26 cellular contexts compared by ENCODE assay signal in genomic region chr1:180033387-180033786, GRCh38.
"Had no signal": no experiment of that assay in that cellular context is flagged by ENCODE, and none has a peak within 500 bp of the region (broad histone marks: within the 10 kb centered on the region; RNA-seq: fewer than 3 reads in every experiment).

No MANE protein-coding gene starts in this region.

- ATAC-seq: activated CD8-positive, alpha-beta T cell treated with anti-CD3 and anti-CD28 coated beads for 36 hours; activated naive CD8-positive, alpha-beta T cell treated with anti-CD3 and anti-CD28 coated beads, Interleukin-2, amount 50 U/mL, for 24 hours; gastrocnemius medialis; left ventricle myocardium superior; naive thymus-derived CD8-positive, alpha-beta T cell; right cardiac atrium had no signal

- FAIRE-seq: bronchial epithelial cell, colon, urothelium cell line had no signal

- H3K79me2 ChIP-seq: hepatocyte had no signal

- H3K4me2 ChIP-seq: hepatocyte had no signal

- H3K4me3 ChIP-seq: esophagus squamous epithelium, gastrocnemius medialis, hepatocyte, testis, transverse colon had no signal

- H3K9me3 ChIP-seq: esophagus squamous epithelium, gastrocnemius medialis, testis, transverse colon had no signal

- H3K27me3 ChIP-seq: esophagus squamous epithelium, gastrocnemius medialis, hepatocyte, testis, transverse colon had no signal

- DNase-seq: activated B cell treated with CpG ODN at 0.5 μM for 24 hours; activated CD4-positive, alpha-beta T cell treated with anti-CD3 and anti-CD28 coated beads, Interleukin-2, amount 50 U/mL, for 1 hour; activated CD8-positive, alpha-beta T cell treated with anti-CD3 and anti-CD28 coated beads for 36 hours; activated naive CD8-positive, alpha-beta T cell treated with anti-CD3 and anti-CD28 coated beads, Interleukin-2, amount 50 U/mL, for 24 hours; activated T-cell treated with anti-CD3 and anti-CD28 coated beads, Interleukin-2, amount 50 U/mL, for 48 hours; dermis blood vessel endothelial cell; effector CD4-positive, alpha-beta T cell; esophagus squamous epithelium; gastrocnemius medialis; glutamatergic neuron; islet precursor cell; left ventricle myocardium superior; mammary epithelial cell; midbrain; naive thymus-derived CD8-positive, alpha-beta T cell; nucleus accumbens; right cardiac atrium; stimulated activated CD4-positive, alpha-beta T cell treated with anti-CD3 and anti-CD28 coated beads, Interleukin-2, amount 100 ng/mL, for 48 hours; stimulated activated naive CD4-positive, alpha-beta T cell treated with Interleukin-2 at 50 U/mL for 16 hours; T1000; testis; transverse colon had no signal

- H3K4me1 ChIP-seq: gastrocnemius medialis had no signal

- H2AFZ ChIP-seq: hepatocyte had no signal

- H3K27ac ChIP-seq: esophagus squamous epithelium, gastrocnemius medialis, hepatocyte, testis, transverse colon had no signal
